12 cellular contexts compared by ENCODE assay signal in genomic region chr3:51622868-51623267, GRCh38. TPM values are rescaled to one million over a fixed set of nuclear protein-coding genes. Genes with fewer than 3 reads are reported as not detected.
A peak's percentile ranks its signal among the peaks of the same experiment; 100 is the strongest.
DNase-seq lines count a peak whose midpoint lies in the region; ATAC-seq and TF ChIP-seq lines count a peak whose summit lies in the region.
"Had no signal": no experiment of that assay in that cellular context is flagged by ENCODE, and none has a peak within 500 bp of the region (broad histone marks: within the 10 kb centered on the region; RNA-seq: fewer than 3 reads in every experiment).

No MANE protein-coding gene starts in this region.

- no peaks in the 10 kb centered on the region for H3K27me3 Mint-ChIP-seq in T-helper 2 cell treated with Interferon-gamma antibody and Interleukin-4, amounts not matched to agents 5 μg/mL and 100 μg/mL, for 36 hours (ENCODE audit: low read depth)

- peaks cover 6% of the 10 kb centered on the region for H3K4me1 Mint-ChIP-seq in T-helper 2 cell treated with Interferon-gamma antibody and Interleukin-4, amounts not matched to agents 5 μg/mL and 100 μg/mL, for 36 hours (ENCODE audit: low read depth)

- in situ Hi-C loops in gastrocnemius medialis (cut with MboI; ENCODE audit: low sequenced_read_pairs in 4 of 4), result no loop called here

- peak overlapping the region in 3 of 4 donors; percentile 2 to 77 (median 75) for H3K27ac ChIP-seq in gastrocnemius medialis

- ATAC-seq in gastrocnemius medialis (no peak), GM18867 (IDR thresholded peaks at IDR 0.05; ENCODE audit: unreplicated experiment) (no peak)
- ATAC-seq: Right ventricle myocardium inferior, WTC11 had no signal

- no peaks in the 10 kb centered on the region for H3K27me3 ChIP-seq in gastrocnemius medialis

- H3K4me1 ChIP-seq in gastrocnemius medialis, result peaks cover 28 to 35% of the 10 kb centered on the region in 2 donors

- no peak for TF ChIP-seq POLR2A in gastrocnemius medialis (IDR thresholded peaks at IDR 0.05)

- no peak overlapping the region for H3K4me3 Mint-ChIP-seq in T-helper 2 cell treated with Interferon-gamma antibody and Interleukin-4, amounts not matched to agents 5 μg/mL and 100 μg/mL, for 36 hours
- H3K4me3 Mint-ChIP-seq: activated T-helper 1 cell treated with anti-CD3 and anti-CD28 coated beads, Interleukin-12 subunit alpha, Interleukin-12 subunit beta, Interleukin-2, Interleukin-4 antibody, amounts not matched to agents 30 ng/mL and 10 ng/mL and 1 ng/mL, durations not matched to agents 14 hours and 24 hours and 36 hours; WTC11 had no signal

- no peak overlapping the region for H3K27ac Mint-ChIP-seq in T-helper 2 cell treated with Interferon-gamma antibody and Interleukin-4, amounts not matched to agents 5 μg/mL and 100 μg/mL, for 36 hours
- H3K27ac Mint-ChIP-seq: activated T-helper 1 cell treated with anti-CD3 and anti-CD28 coated beads, Interleukin-12 subunit alpha, Interleukin-12 subunit beta, Interleukin-2, Interleukin-4 antibody, amounts not matched to agents 30 ng/mL and 10 ng/mL and 1 ng/mL, durations not matched to agents 14 hours and 24 hours and 36 hours; WTC11 had no signal

- no peaks in the 10 kb centered on the region for H3K9me3 ChIP-seq in gastrocnemius medialis

- H3K9me3 Mint-ChIP-seq in T-helper 2 cell treated with Interferon-gamma antibody and Interleukin-4, amounts not matched to agents 5 μg/mL and 100 μg/mL, for 36 hours, result no peaks in the 10 kb centered on the region
- H3K9me3 Mint-ChIP-seq: activated T-helper 1 cell treated with anti-CD3 and anti-CD28 coated beads, Interleukin-12 subunit alpha, Interleukin-12 subunit beta, Interleukin-2, Interleukin-4 antibody, amounts not matched to agents 30 ng/mL and 10 ng/mL and 1 ng/mL, durations not matched to agents 14 hours and 24 hours and 36 hours; WTC11 had no signal

- intact Hi-C loops in gastrocnemius medialis (cut with DNase I; ENCODE audit: low total_unique reads), result loop anchor here (10.0 kb wide), 1 partner anchor 88 kb away; the partner anchor contains the start of gene RAD54L2

- TF ChIP-seq CTCF in gastrocnemius medialis (IDR thresholded peaks at IDR 0.05 in 4 of 5, conservative IDR thresholded peaks at IDR 0.05 in 1 of 5), result no peak

- peaks cover 4% of the 10 kb centered on the region for H3K36me3 Mint-ChIP-seq in T-helper 2 cell treated with Interferon-gamma antibody and Interleukin-4, amounts not matched to agents 5 μg/mL and 100 μg/mL, for 36 hours (ENCODE audit: low read depth)

- DNase-seq in GM03348 (ENCODE audit: low spot score) (peak; percentile 59), NCI-H524 treated with DMSO at 0.1 percent for 48 hours (lab: John Stamatoyannopoulos, UW) (peak; percentile 62), fibroblast of gingiva (ENCODE audit: low read depth) (peak; percentile 85), gastrocnemius medialis (peak in 1 of 2 donors; percentile 24), COLO829 (ENCODE audit: low spot score) (no peak)
- no peak for DNase-seq in stimulated activated CD4-positive, alpha-beta T cell treated with anti-CD3 and anti-CD28 coated beads, Interleukin-2, amount 100 ng/mL, for 24 hours
- no peak for DNase-seq in T-helper 2 cell treated with Interferon-gamma antibody and Interleukin-4, amounts not matched to agents 5 μg/mL and 100 μg/mL, for 36 hours (ENCODE audit: low spot score)
- DNase-seq: cortex of kidney had no signal

- no peak overlapping the region for H3K4me3 ChIP-seq in gastrocnemius medialis

- H3K36me3 ChIP-seq in gastrocnemius medialis, result peaks cover 0 to 5% of the 10 kb centered on the region in 2 donors

RNA-seq across cellular contexts. Expression of gene TEX264, which starts 48.2 kb away (rescaled TPM):
- 10 to 100 TPM; 43.9 to 83.5 (median 54.3) TPM for total RNA-seq in gastrocnemius medialis

Comparison
In these comparisons a context has a peak if more than half of its experiments do, and no peak if none do; other contexts are left out.
1. DNase-seq: peak in GM03348 (single experiment), NCI-H524 treated with DMSO at 0.1 percent for 48 hours (single experiment) and fibroblast of gingiva (single experiment); none in stimulated activated CD4-positive, alpha-beta T cell treated with anti-CD3 and anti-CD28 coated beads, Interleukin-2, amount 100 ng/mL, for 24 hours (0 of 2), T-helper 2 cell treated with Interferon-gamma antibody and Interleukin-4, amounts not matched to agents 5 μg/mL and 100 μg/mL, for 36 hours (single experiment) and COLO829 (single experiment).